Comparison of ENCODE assay signal across 8 cellular contexts in the genomic region with DNA sequence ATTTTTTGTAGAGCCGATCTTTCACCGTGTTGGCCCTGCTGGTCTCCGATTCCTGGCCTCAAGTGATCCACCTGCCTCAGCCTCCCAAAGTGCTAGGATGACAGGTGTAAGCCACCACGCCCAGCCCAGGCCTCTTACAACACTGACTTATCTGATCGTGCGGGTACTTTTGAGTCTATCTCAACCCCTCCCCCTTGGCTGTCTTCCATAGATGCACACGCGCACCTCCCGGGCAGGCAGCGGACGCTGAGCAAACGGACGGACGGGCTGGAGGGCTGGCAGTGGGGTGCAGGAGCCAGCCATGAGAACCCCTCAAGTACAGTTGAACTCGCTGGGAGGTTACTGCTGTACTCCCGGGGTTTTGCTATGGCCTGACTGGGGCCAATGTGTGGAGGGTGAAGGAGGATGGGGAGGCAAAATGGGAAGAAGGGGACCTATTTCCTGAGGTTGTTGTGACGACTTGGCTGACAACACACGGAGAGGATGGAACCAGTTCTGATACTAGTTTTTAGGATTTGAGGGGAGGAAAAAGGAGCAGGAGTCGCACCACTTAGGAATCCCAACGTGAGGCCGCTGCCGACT. TPM values are rescaled to one million over a fixed set of nuclear protein-coding genes. Genes with fewer than 3 reads are reported as not detected.
DNase-seq lines count a peak whose midpoint lies in the region; ATAC-seq and TF ChIP-seq lines count a peak whose summit lies in the region.

No MANE protein-coding gene starts in this region.

- H3K36me3 Mint-ChIP-seq in CD8-positive, alpha-beta memory T cell: peaks cover 2 to 12% (median 5%) of the 10 kb centered on the region in 3 donors

- H3K4me1 Mint-ChIP-seq in CD8-positive, alpha-beta memory T cell: peaks cover 46 to 66% (median 63%) of the 10 kb centered on the region in 3 donors

- CTCF ChIA-PET in CD8-positive, alpha-beta memory T cell (lab: Charles Lee): interaction anchor here (0.8 to 2.3 kb wide), 8 partner anchors 12 to 103 kb away, joined by 3 to 9 read pairs (median 4); no protein-coding TSS in a partner anchor

- peak overlapping the region; percentile 95 for H3K27ac ChIP-seq in CD8-positive, alpha-beta memory T cell (ENCODE audit: low read depth, low read length)
- H3K27ac ChIP-seq in VCaP (peak overlapping the region; percentile 89), dorsolateral prefrontal cortex (peak overlapping the region in 49 of 59 donors; percentile 51 to 96 (median 86)), substantia nigra (ENCODE audit: low read depth, low read length, poor library complexity, severe bottlenecking) (peak overlapping the region; percentile 39)

- H3K4me1 ChIP-seq in CD8-positive, alpha-beta memory T cell (ENCODE audit: insufficient read depth, low read length): peaks cover 30% of the 10 kb centered on the region
- H3K4me1 ChIP-seq in mononuclear cell (ENCODE audit: insufficient read depth, low read length): peaks cover 55% of the 10 kb centered on the region

- POLR2A ChIA-PET in CD8-positive, alpha-beta memory T cell (lab: Charles Lee): interaction anchor here (0.6 to 1.7 kb wide), 7 partner anchors 23 to 771 kb away, joined by 3 to 12 read pairs (median 4); no protein-coding TSS in a partner anchor

- peak overlapping the region; percentile 83 for H3K4me3 ChIP-seq in CD8-positive, alpha-beta memory T cell (ENCODE audit: low read length)
- H3K4me3 ChIP-seq in dorsolateral prefrontal cortex: peak overlapping the region; percentile 62 to 89 (median 80)
- H3K4me3 ChIP-seq in mononuclear cell (ENCODE audit: low read length): peak overlapping the region; percentile 86

- peak overlapping the region; percentile 87 to 97 (median 94) for H3K4me3 Mint-ChIP-seq in CD8-positive, alpha-beta memory T cell

- intact Hi-C loops in dorsolateral prefrontal cortex (cut with DNase I): loop anchor here (10.0 kb wide), 2 partner anchors 435 to 485 kb away; no protein-coding TSS in a partner anchor

- peaks cover 0 to 3% of the 10 kb centered on the region in 2 donors for H3K27me3 Mint-ChIP-seq in CD8-positive, alpha-beta memory T cell

- no peak for TF ChIP-seq CTCF in VCaP (conservative IDR thresholded peaks at IDR 0.05)
- TF ChIP-seq CTCF in dorsolateral prefrontal cortex (IDR thresholded peaks at IDR 0.05 in 54 of 56, conservative IDR thresholded peaks at IDR 0.05 in 2 of 56; ENCODE audit: low read depth in 1 of 56, partially characterized antibody in 56 of 56): no peak

- peaks cover 0 to 2% (median 0%) of the 10 kb centered on the region in 5 donors for H3K9me3 Mint-ChIP-seq in CD8-positive, alpha-beta memory T cell

- DNase-seq in CD8-positive, alpha-beta memory T cell: peak in 4 of 5 donors; percentile 28 to 75 (median 52)
- DNase-seq in dorsolateral prefrontal cortex: no peak
- peak in 5 of 49 donors; percentile 3 to 18 (median 7) for DNase-seq in substantia nigra (lab: John Stamatoyannopoulos, UW)

- H3K27ac Mint-ChIP-seq in CD8-positive, alpha-beta memory T cell: peak overlapping the region; percentile 82 to 97 (median 94)

- ATAC-seq in HG03097 (IDR thresholded peaks at IDR 0.05; ENCODE audit: low FRiP score, unreplicated experiment): peak; percentile 1
- no peak for ATAC-seq in GM18519 (IDR thresholded peaks at IDR 0.05; ENCODE audit: low FRiP score, unreplicated experiment)
- no peak for ATAC-seq in GM21786 (IDR thresholded peaks at IDR 0.05; ENCODE audit: unreplicated experiment)

- no peaks in the 10 kb centered on the region for H3K36me3 ChIP-seq in CD8-positive, alpha-beta memory T cell (ENCODE audit: insufficient read depth, low read length)

- no peaks in the 10 kb centered on the region for H3K27me3 ChIP-seq in CD8-positive, alpha-beta memory T cell (ENCODE audit: insufficient read depth, low read length, poor library complexity, severe bottlenecking)
- H3K27me3 ChIP-seq in dorsolateral prefrontal cortex (no peaks in the 10 kb centered on the region), mononuclear cell (ENCODE audit: insufficient read depth, low read length) (no peaks in the 10 kb centered on the region)

- no peaks in the 10 kb centered on the region for H3K9me3 ChIP-seq in CD8-positive, alpha-beta memory T cell (ENCODE audit: low read length)
- no peaks in the 10 kb centered on the region for H3K9me3 ChIP-seq in mononuclear cell (ENCODE audit: low read depth, low read length)

RNA-seq across cellular contexts. Expression of a gene that starts 1.0 kb away (rescaled TPM):
- 10 to 100 TPM; 29.9 to 30.7 TPM for total RNA-seq in CD8-positive, alpha-beta memory T cell
- polyA plus RNA-seq in CD8-positive, alpha-beta memory T cell: 49.1 TPM
- total RNA-seq in dorsolateral prefrontal cortex: 1 to 10 TPM; 1.2 to 9.8 (median 5.0) TPM
- total RNA-seq in mononuclear cell: 53.7 TPM

Comparison
In these comparisons a context has a peak if more than half of its experiments do, and no peak if none do; other contexts are left out.
1. DNase-seq: peak in CD8-positive, alpha-beta memory T cell (4 of 5); none in dorsolateral prefrontal cortex (0 of 10).
2. H3K27ac ChIP-seq: peak in every context shown above with its lines; median percentile 95 in CD8-positive, alpha-beta memory T cell; 89 in VCaP; 86 in dorsolateral prefrontal cortex; 39 in substantia nigra.
3. Peak in every context shown above with its lines, with median percentiles within 50 percentile points of each other: H3K4me3 ChIP-seq.